ENCODE assay signal across 8 cellular contexts in the genomic region with DNA sequence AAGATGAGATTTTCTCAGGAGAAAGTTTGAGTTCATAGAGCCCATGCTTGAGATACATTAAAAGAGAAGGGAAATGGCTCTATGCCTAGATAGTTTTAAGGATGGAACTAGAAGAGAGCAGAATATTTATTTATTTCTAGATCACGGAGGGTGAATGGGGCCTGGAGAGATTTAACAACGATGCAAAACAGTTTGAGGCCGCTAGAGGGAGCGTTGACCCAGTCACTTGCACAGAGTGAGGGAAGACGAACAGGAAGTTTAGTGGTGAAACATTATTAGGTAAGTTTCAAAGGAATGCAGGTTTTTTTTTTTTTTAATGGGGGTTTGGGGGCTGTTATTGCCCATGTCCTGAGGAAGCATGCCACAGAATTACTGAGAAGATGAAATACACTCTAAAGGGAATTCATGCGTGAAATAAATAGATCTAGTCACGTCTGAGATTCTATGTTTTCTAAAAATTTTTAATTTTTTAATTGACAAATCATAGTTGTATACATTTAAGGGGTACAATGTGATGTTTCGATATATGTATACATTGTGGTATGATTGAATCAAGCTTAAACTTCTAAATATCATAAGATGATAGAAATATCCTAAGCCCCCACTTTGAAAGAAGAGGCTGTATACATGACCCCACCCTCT. TPM values are rescaled to one million over a fixed set of nuclear protein-coding genes. Genes with fewer than 3 reads are reported as not detected.
DNase-seq lines count a peak whose midpoint lies in the region; ATAC-seq and TF ChIP-seq lines count a peak whose summit lies in the region.

No MANE protein-coding gene starts in this region.

- H3K27me3 Mint-ChIP-seq in activated T-cell treated with anti-CD3 and anti-CD28 coated beads, Interleukin-2, amount 50 U/mL, for 72 hours (ENCODE audit: low read depth): peaks cover 24% of the 10 kb centered on the region
- peaks cover 33% of the 10 kb centered on the region for H3K27me3 Mint-ChIP-seq in type B pancreatic cell

- peak; percentile 76 for TF ChIP-seq CTCF in HL-60 (IDR thresholded peaks at IDR 0.05; ENCODE audit: insufficient read depth, low read length)
- peak; percentile 90 for TF ChIP-seq CTCF in foreskin fibroblast (IDR thresholded peaks at IDR 0.05; ENCODE audit: low read depth, low read length)
- TF ChIP-seq CTCF in osteoblast (IDR thresholded peaks at IDR 0.05; ENCODE audit: extremely low read depth, low read depth, low read length): peak; percentile 90
- TF ChIP-seq CTCF in type B pancreatic cell (conservative IDR thresholded peaks at IDR 0.05): peak; percentile 85

- no peak overlapping the region for H3K27ac Mint-ChIP-seq in activated T-cell treated with anti-CD3 and anti-CD28 coated beads, Interleukin-2, amount 50 U/mL, for 72 hours
- no peak overlapping the region for H3K27ac Mint-ChIP-seq in type B pancreatic cell

- peaks cover 6% of the 10 kb centered on the region for H3K4me1 Mint-ChIP-seq in activated T-cell treated with anti-CD3 and anti-CD28 coated beads, Interleukin-2, amount 50 U/mL, for 72 hours (ENCODE audit: low read depth)
- no peaks in the 10 kb centered on the region for H3K4me1 Mint-ChIP-seq in type B pancreatic cell (ENCODE audit: unreplicated experiment)

- H2AFZ ChIP-seq in osteoblast (ENCODE audit: low read length): no peak overlapping the region

- H3K9me3 Mint-ChIP-seq in activated T-cell treated with anti-CD3 and anti-CD28 coated beads, Interleukin-2, amount 50 U/mL, for 72 hours: no peaks in the 10 kb centered on the region
- no peaks in the 10 kb centered on the region for H3K9me3 Mint-ChIP-seq in type B pancreatic cell

- peak; percentile 92 for ATAC-seq in GM21360 (IDR thresholded peaks at IDR 0.05; ENCODE audit: unreplicated experiment)
- peak; percentile 75 to 76 for ATAC-seq in activated T-cell treated with anti-CD3 and anti-CD28 coated beads, Interleukin-2, amount 50 U/mL, for 72 hours (replicated peaks in 1 of 2)

- no peaks in the 10 kb centered on the region for H3K36me3 Mint-ChIP-seq in activated T-cell treated with anti-CD3 and anti-CD28 coated beads, Interleukin-2, amount 50 U/mL, for 72 hours (ENCODE audit: insufficient read depth in 2 of 2)
- H3K36me3 Mint-ChIP-seq in type B pancreatic cell: no peaks in the 10 kb centered on the region

- H3K4me1 ChIP-seq in osteoblast (ENCODE audit: insufficient read depth, low read length): no peaks in the 10 kb centered on the region

- no peak overlapping the region for H3K4me3 ChIP-seq in HL-60 (replicated peaks; ENCODE audit: insufficient read depth, low read length)
- H3K4me3 ChIP-seq in foreskin fibroblast (ENCODE audit: low read depth in 1 of 2, low read length in 2 of 2): no peak overlapping the region
- no peak overlapping the region for H3K4me3 ChIP-seq in osteoblast (ENCODE audit: insufficient read depth, low read length)

- H3K27me3 ChIP-seq in HL-60 (ENCODE audit: insufficient read depth, poor library complexity, severe bottlenecking) (peaks cover 4% of the 10 kb centered on the region), osteoblast (ENCODE audit: insufficient read depth, low read length) (peaks cover 13% of the 10 kb centered on the region)

- no peaks in the 10 kb centered on the region for H3K9me3 ChIP-seq in osteoblast (ENCODE audit: low read depth, low read length)

- no peak overlapping the region for H3K4me2 ChIP-seq in osteoblast (ENCODE audit: insufficient read depth, low read length)

- no peaks in the 10 kb centered on the region for H3K79me2 ChIP-seq in osteoblast (ENCODE audit: insufficient read depth, low read length)

- H3K27ac ChIP-seq in HL-60 (replicated peaks): no peak overlapping the region
- H3K27ac ChIP-seq in osteoblast (ENCODE audit: low read depth, low read length): no peak overlapping the region

- H3K4me3 Mint-ChIP-seq in activated T-cell treated with anti-CD3 and anti-CD28 coated beads, Interleukin-2, amount 50 U/mL, for 72 hours: no peak overlapping the region
- H3K4me3 Mint-ChIP-seq in type B pancreatic cell: no peak overlapping the region

- H4K20me1 ChIP-seq in osteoblast (ENCODE audit: insufficient read depth, low read length): no peaks in the 10 kb centered on the region

- DNase-seq in DMS53 (lab: John Stamatoyannopoulos, UW) (peak; percentile 81), HL-60 (ENCODE audit: low read depth in 1 of 2, low spot score in 1 of 2) (peak; percentile 32 to 79), RPMI7951 (ENCODE audit: low read depth) (peak; percentile 56), foreskin fibroblast (peak; percentile 48 to 80), osteoblast (ENCODE audit: insufficient read length, low spot score, missing footprints) (no peak), type B pancreatic cell (ENCODE audit: extremely low spot score, unreplicated experiment) (no peak)
- DNase-seq in activated T-cell treated with anti-CD3 and anti-CD28 coated beads, Interleukin-2, amount 50 U/mL, for 72 hours: peak; percentile 60 to 64

- no peaks in the 10 kb centered on the region for H3K36me3 ChIP-seq in osteoblast (ENCODE audit: insufficient read depth, low read length)

RNA-seq across cellular contexts. Expression of a gene that starts 14.8 kb away (rescaled TPM):
- total RNA-seq in RPMI7951 (2014; rRNA removed; shearing (Covaris generic)): not detected in 2 replicates
- not detected for total RNA-seq in activated T-cell treated with anti-CD3 and anti-CD28 coated beads, Interleukin-2, amount 50 U/mL, for 72 hours
- total RNA-seq in osteoblast: 0.36 TPM in 1 of 2 replicates, not detected in the other
- 24.9 and 43.3 TPM in 2 replicates for total RNA-seq in type B pancreatic cell (ENCODE audit: low replicate concordance)

RNA-seq across cellular contexts. Expression of a gene that starts 31.4 kb away (rescaled TPM):
- total RNA-seq in RPMI7951 (2014; rRNA removed; shearing (Covaris generic)): not detected in 2 replicates
- not detected for total RNA-seq in activated T-cell treated with anti-CD3 and anti-CD28 coated beads, Interleukin-2, amount 50 U/mL, for 72 hours
- total RNA-seq in osteoblast (not detected in 2 replicates), type B pancreatic cell (ENCODE audit: low replicate concordance) (not detected in 2 replicates)

RNA-seq across cellular contexts. Expression of a gene that starts 44.9 kb away (rescaled TPM):
- total RNA-seq in RPMI7951 (2014; rRNA removed; shearing (Covaris generic)): not detected in 2 replicates
- total RNA-seq in activated T-cell treated with anti-CD3 and anti-CD28 coated beads, Interleukin-2, amount 50 U/mL, for 72 hours: not detected
- total RNA-seq in osteoblast: not detected in 2 replicates
- total RNA-seq in type B pancreatic cell (ENCODE audit: low replicate concordance): not detected in 2 replicates

RNA-seq across cellular contexts. Expression of a gene that starts 53.9 kb away (rescaled TPM):
- total RNA-seq in RPMI7951 (2014; rRNA removed; shearing (Covaris generic)): not detected in 2 replicates
- total RNA-seq in activated T-cell treated with anti-CD3 and anti-CD28 coated beads, Interleukin-2, amount 50 U/mL, for 72 hours: 10 to 100 TPM; 10.9 to 15.3 TPM
- under 0.01 TPM in 1 of 2 replicates, not detected in the other for total RNA-seq in osteoblast
- total RNA-seq in type B pancreatic cell (ENCODE audit: low replicate concordance): 0.10 and 3.6 TPM in 2 replicates

Comparison
In these comparisons a context has a peak if more than half of its experiments do, and no peak if none do; other contexts are left out.
1. DNase-seq: peak in DMS53 (single experiment), HL-60 (2 of 2), RPMI7951 (single experiment), activated T-cell treated with anti-CD3 and anti-CD28 coated beads, Interleukin-2, amount 50 U/mL, for 72 hours (2 of 2) and foreskin fibroblast (2 of 2); none in osteoblast (single experiment) and type B pancreatic cell (single experiment).
2. RNA of a gene that starts 14.8 kb away (total RNA-seq): 24.9 to 43.3 TPM in type B pancreatic cell; 0.36 TPM in osteoblast, not detected in RPMI7951 and not detected in activated T-cell treated with anti-CD3 and anti-CD28 coated beads, Interleukin-2, amount 50 U/mL, for 72 hours; every median in the first group is over 10 times any median in the second.
3. Peak in every context shown above with its lines, with median percentiles within 50 percentile points of each other: CTCF ChIP-seq.